8 cellular contexts compared by ENCODE assay signal in genomic region chr17:4143563-4144410, GRCh38. TPM values are rescaled to one million over a fixed set of nuclear protein-coding genes. Genes with fewer than 3 reads are reported as not detected.
DNase-seq lines count a peak whose midpoint lies in the region; ATAC-seq and TF ChIP-seq lines count a peak whose summit lies in the region.

No MANE protein-coding gene starts in this region.

- H3K36me3 Mint-ChIP-seq in H9 (ENCODE audit: insufficient read depth in 1 of 3, low read depth in 3 of 3): peaks cover 0 to 1% (median 0%) of the 10 kb centered on the region in 3 experiments; a peak in 1 of 7 replicates
- H3K36me3 Mint-ChIP-seq in neural crest cell (ENCODE audit: low read depth): no peaks in the 10 kb centered on the region

- no peak for TF ChIP-seq CTCF in H9 (conservative IDR thresholded peaks at IDR 0.05)
- peak; percentile 1 for TF ChIP-seq CTCF in foreskin keratinocyte (conservative IDR thresholded peaks at IDR 0.05)
- no peak for TF ChIP-seq CTCF in neural crest cell (conservative IDR thresholded peaks at IDR 0.05)

- peak overlapping the region; percentile 92 for H3K18ac ChIP-seq in H9 (ENCODE audit: insufficient read length, low read depth, low read length)

- H4K8ac ChIP-seq in H9 (replicated peaks; ENCODE audit: insufficient read length, low read depth, low read length): no peak overlapping the region

- peak overlapping the region; percentile 72 for H3K4me2 ChIP-seq in H9 (ENCODE audit: insufficient read depth, insufficient read length, low read length)

- H3K4me1 ChIP-seq in H9 (ENCODE audit: insufficient read depth, low read length) (no peaks in the 10 kb centered on the region), foreskin keratinocyte (peaks cover 11% of the 10 kb centered on the region)

- no peaks in the 10 kb centered on the region; a peak in 1 of 5 replicates for H3K9me3 Mint-ChIP-seq in H9
- no peaks in the 10 kb centered on the region for H3K9me3 Mint-ChIP-seq in neural crest cell
- no peaks in the 10 kb centered on the region for H3K9me3 Mint-ChIP-seq in stimulated activated naive CD8-positive, alpha-beta T cell treated with anti-CD3 and anti-CD28 coated beads, Interleukin-15, amount 100 ng/mL, for 72 hours

- peak overlapping the region; percentile 99 to 100 (median 100) for H3K27ac Mint-ChIP-seq in H9
- H3K27ac Mint-ChIP-seq in neural crest cell (ENCODE audit: unreplicated experiment): peak overlapping the region; percentile 100
- H3K27ac Mint-ChIP-seq in stimulated activated naive CD8-positive, alpha-beta T cell treated with anti-CD3 and anti-CD28 coated beads, Interleukin-15, amount 100 ng/mL, for 72 hours: peak overlapping the region; percentile 100

- H3K27ac ChIP-seq in H9 (ENCODE audit: insufficient read length, low read depth, low read length) (peak overlapping the region; percentile 14), foreskin keratinocyte (peak overlapping the region; percentile 88)

- ATAC-seq in foreskin keratinocyte: peak; percentile 75
- ATAC-seq in stimulated activated naive CD8-positive, alpha-beta T cell treated with anti-CD3 and anti-CD28 coated beads, Interleukin-15, amount 100 ng/mL, for 72 hours: peak; percentile 87

- peak overlapping the region; percentile 89 for H3K9ac ChIP-seq in H9 (ENCODE audit: extremely low read depth, insufficient read length, low read length)

- no peak overlapping the region for H4K91ac ChIP-seq in H9 (ENCODE audit: insufficient read length, low read depth, low read length)

- no peak overlapping the region for H2BK120ac ChIP-seq in H9 (ENCODE audit: low read depth, low read length, poor library complexity, severe bottlenecking)

- H2BK12ac ChIP-seq in H9 (ENCODE audit: insufficient read length, low read depth, low read length): no peak overlapping the region

- no peak overlapping the region for H3T11ph ChIP-seq in H9 (ENCODE audit: low read length)

- H3K23ac ChIP-seq in H9 (ENCODE audit: insufficient read length, low read depth, low read length): no peak overlapping the region

- no peak overlapping the region for H4K5ac ChIP-seq in H9 (ENCODE audit: insufficient read length, low read depth, low read length)

- peaks cover 6% of the 10 kb centered on the region for H3K23me2 ChIP-seq in H9 (ENCODE audit: insufficient read length, low read depth, low read length, poor library complexity, severe bottlenecking)

- H3K4me1 Mint-ChIP-seq in H9 (peaks cover 16% of the 10 kb centered on the region in 2 experiments), neural crest cell (peaks cover 34% of the 10 kb centered on the region)
- H3K4me1 Mint-ChIP-seq in stimulated activated naive CD8-positive, alpha-beta T cell treated with anti-CD3 and anti-CD28 coated beads, Interleukin-15, amount 100 ng/mL, for 72 hours: peaks cover 41% of the 10 kb centered on the region

- no peaks in the 10 kb centered on the region for H3K27me3 ChIP-seq in H9 (ENCODE audit: insufficient read depth, low read length)
- no peaks in the 10 kb centered on the region for H3K27me3 ChIP-seq in MG63
- no peaks in the 10 kb centered on the region for H3K27me3 ChIP-seq in foreskin keratinocyte

- no peaks in the 10 kb centered on the region for H3K9me3 ChIP-seq in H9 (ENCODE audit: control insufficient read depth, low read depth, low read length)
- H3K9me3 ChIP-seq in MG63: no peaks in the 10 kb centered on the region

- no peak overlapping the region for H2AFZ ChIP-seq in H9 (ENCODE audit: low read length)

- H3K27me3 Mint-ChIP-seq in H9 (ENCODE audit: low read depth) (no peaks in the 10 kb centered on the region; the same call in 1 of the 2 replicates), neural crest cell (ENCODE audit: low read depth) (no peaks in the 10 kb centered on the region)
- no peaks in the 10 kb centered on the region for H3K27me3 Mint-ChIP-seq in stimulated activated naive CD8-positive, alpha-beta T cell treated with anti-CD3 and anti-CD28 coated beads, Interleukin-15, amount 100 ng/mL, for 72 hours

- H3K56ac ChIP-seq in H9 (ENCODE audit: insufficient read length, low read depth, low read length): no peak overlapping the region

- peak overlapping the region; percentile 92 to 98 for H3K4me3 Mint-ChIP-seq in H9
- H3K4me3 Mint-ChIP-seq in neural crest cell: peak overlapping the region; percentile 99
- H3K4me3 Mint-ChIP-seq in stimulated activated naive CD8-positive, alpha-beta T cell treated with anti-CD3 and anti-CD28 coated beads, Interleukin-15, amount 100 ng/mL, for 72 hours: peak overlapping the region; percentile 95 to 97

- H3K79me1 ChIP-seq in H9 (ENCODE audit: insufficient read depth, low read depth, low read length, poor library complexity, severe bottlenecking): no peaks in the 10 kb centered on the region

- no peak overlapping the region for H2BK5ac ChIP-seq in H9 (ENCODE audit: insufficient read length, low read length)

- no peak overlapping the region for H2AK5ac ChIP-seq in H9 (ENCODE audit: insufficient read length, low read length)

- H2BK20ac ChIP-seq in H9 (ENCODE audit: low read depth, low read length, poor library complexity, severe bottlenecking): no peak overlapping the region

- peak; percentile 94 for DNase-seq in ELR (ENCODE audit: low read depth)
- peak; percentile 95 for DNase-seq in H9
- peak; percentile 85 for DNase-seq in MG63
- peak; percentile 88 for DNase-seq in SHP77 treated with DMSO at 0.1 percent for 48 hours (lab: John Stamatoyannopoulos, UW)
- DNase-seq in activated gamma-delta T cell treated with anti-CD3 and anti-CD28 coated beads, Interleukin-2, amount 50 U/mL, for 16 hours (ENCODE audit: low read depth): peak; percentile 84
- peak; percentile 81 to 89 for DNase-seq in foreskin keratinocyte
- DNase-seq in neural crest cell (ENCODE audit: low read depth, low spot score): peak; percentile 77
- peak; percentile 89 to 91 for DNase-seq in stimulated activated naive CD8-positive, alpha-beta T cell treated with anti-CD3 and anti-CD28 coated beads, Interleukin-15, amount 100 ng/mL, for 72 hours

- peak overlapping the region; percentile 65 for H3K4me3 ChIP-seq in MG63

- no peak overlapping the region for H3K4ac ChIP-seq in H9 (ENCODE audit: low read depth, low read length)

- H3K36me3 ChIP-seq in MG63: no peaks in the 10 kb centered on the region

- H4K20me1 ChIP-seq in H9 (ENCODE audit: control insufficient read depth, insufficient read depth, insufficient read length): no peaks in the 10 kb centered on the region

- no peak overlapping the region for H2BK15ac ChIP-seq in H9 (ENCODE audit: low read depth, low read length)

- no CpG with 5 or more reads among the region's 69 CpGs for whole genome bisulfite sequencing in H9 (ENCODE audit: extremely low coverage, insufficient read length, low lambda C conversion rate)

- H3K79me2 ChIP-seq in H9 (ENCODE audit: insufficient read depth, low read length): no peaks in the 10 kb centered on the region

- H3K14ac ChIP-seq in H9 (ENCODE audit: insufficient read depth, low read length): peak overlapping the region; percentile 94

RNA-seq across cellular contexts. Expression of gene CYB5D2, which starts 0.8 kb away (rescaled TPM):
- total RNA-seq in H9 (2021): 7.8 and 8.4 TPM in 2 replicates
- total RNA-seq in MG63 (2014; rRNA removed; shearing (Covaris generic); ENCODE audit: low replicate concordance): 10.3 and 26.3 TPM in 2 replicates
- total RNA-seq in foreskin keratinocyte: 5.1 and 6.5 TPM in 2 replicates
- 5.6 and 7.5 TPM in 2 replicates for polyA plus RNA-seq in foreskin keratinocyte
- 12.1 and 12.9 TPM in 2 replicates for total RNA-seq in neural crest cell

RNA-seq across cellular contexts. Expression of gene ZZEF1, which starts 1.0 kb away (rescaled TPM):
- total RNA-seq in H9 (2021) (17.4 and 22.1 TPM in 2 replicates), foreskin keratinocyte (19.6 and 20.7 TPM in 2 replicates), neural crest cell (26.9 and 28.0 TPM in 2 replicates)
- 7.6 and 15.3 TPM in 2 replicates for total RNA-seq in MG63 (2014; rRNA removed; shearing (Covaris generic); ENCODE audit: low replicate concordance)
- 2.8 and 3.2 TPM in 2 replicates for polyA plus RNA-seq in foreskin keratinocyte

Comparison
In these comparisons a context has a peak if more than half of its experiments do, and no peak if none do; other contexts are left out.
1. Peak in every context shown above with its lines: DNase-seq, ATAC-seq, H3K4me3 ChIP-seq and H3K27ac ChIP-seq.